Comparison of ENCODE assay signal across 10 cellular contexts in genomic region chr11:73330569-73331093, GRCh38. TPM values are rescaled to one million over a fixed set of nuclear protein-coding genes. Genes with fewer than 3 reads are reported as not detected.
DNase-seq lines count a peak whose midpoint lies in the region; ATAC-seq and TF ChIP-seq lines count a peak whose summit lies in the region.
"Had no signal": no experiment of that assay in that cellular context is flagged by ENCODE, and none has a peak within 500 bp of the region (broad histone marks: within the 10 kb centered on the region; RNA-seq: fewer than 3 reads in every experiment).

No MANE protein-coding gene starts in this region.

- no peaks in the 10 kb centered on the region for H3K27me3 ChIP-seq in lower lobe of right lung (ENCODE audit: low read depth)

- no peaks in the 10 kb centered on the region for H3K9me3 ChIP-seq in lower lobe of right lung

- in situ Hi-C loops in KBM-7 (cut with MboI; ENCODE audit: low pct_unique_long_range_greater_than_20kb, low sequenced_read_pairs): no loop called here

- peak; percentile 69 for TF ChIP-seq CTCF in cardiac fibroblast (IDR thresholded peaks at IDR 0.05; ENCODE audit: low read depth, low read length)
- peak; percentile 36 for TF ChIP-seq CTCF in lower lobe of right lung (IDR thresholded peaks at IDR 0.05)

- H3K27ac ChIP-seq in lower lobe of right lung: peak overlapping the region; percentile 38
- H3K27ac ChIP-seq: PC-9 had no signal

- H3K4me1 ChIP-seq in lower lobe of right lung: peaks cover 68% of the 10 kb centered on the region

- ATAC-seq in lower lobe of right lung: no peak
- ATAC-seq: activated naive CD4-positive, alpha-beta T cell treated with anti-CD3 and anti-CD28 coated beads, Interleukin-2, amount 50 U/mL, for 72 hours had no signal

- H3K36me3 ChIP-seq in lower lobe of right lung: no peaks in the 10 kb centered on the region

- H3K4me3 ChIP-seq in cardiac fibroblast (replicated peaks in 1 of 2; ENCODE audit: low read depth in 2 of 2, low read length in 2 of 2): no peak overlapping the region
- H3K4me3 ChIP-seq in lower lobe of right lung: no peak overlapping the region
- H3K4me3 ChIP-seq: PC-9 had no signal

- DNase-seq in 8988T (peak; percentile 83), HT-29 (ENCODE audit: low spot score) (peak; percentile 47), cardiac fibroblast (ENCODE audit: low read depth in 2 of 2) (peak; percentile 51 to 67), lower lobe of right lung (no peak), KBM-7 (no peak), cerebellum (ENCODE audit: low spot score) (no peak), hypothalamus (lab: John Stamatoyannopoulos, UW) (no peak)
- DNase-seq in stimulated activated CD4-positive, alpha-beta T cell treated with anti-CD3 and anti-CD28 coated beads, Interleukin-15, amount 100 ng/mL, for 24 hours: no peak
- DNase-seq: PC-9 had no signal

- intact Hi-C loops in lower lobe of right lung (cut with DNase I): no loop called here

RNA-seq across cellular contexts. Expression of gene ARHGEF17, which starts 22.6 kb away (rescaled TPM):
- total RNA-seq in HT-29 (2014; rRNA removed; shearing (Covaris generic)): 31.9 and 33.1 TPM in 2 replicates
- total RNA-seq in lower lobe of right lung (56.5 TPM), cerebellum (33.0 TPM)

RNA-seq across cellular contexts. Expression of gene RELT, which starts 45.6 kb away (rescaled TPM):
- 20.9 and 21.5 TPM in 2 replicates for total RNA-seq in HT-29 (2014; rRNA removed; shearing (Covaris generic))
- 15.4 TPM for total RNA-seq in lower lobe of right lung
- total RNA-seq in cerebellum: 4.4 TPM

RNA-seq across cellular contexts. Expression of gene P2RY6, which starts 58.5 kb away (rescaled TPM):
- total RNA-seq in HT-29 (2014; rRNA removed; shearing (Covaris generic)): not detected in 2 replicates
- total RNA-seq in lower lobe of right lung (3.6 TPM), cerebellum (0.27 TPM)
- total RNA-seq: activated naive CD4-positive, alpha-beta T cell treated with anti-CD3 and anti-CD28 coated beads, Interleukin-2, amount 50 U/mL, for 72 hours had no signal

Comparison
In these comparisons a context has a peak if more than half of its experiments do, and no peak if none do; other contexts are left out.
1. DNase-seq: peak in 8988T (single experiment), HT-29 (single experiment) and cardiac fibroblast (2 of 2); none in lower lobe of right lung (single experiment), KBM-7 (single experiment), cerebellum (single experiment), hypothalamus (0 of 51) and stimulated activated CD4-positive, alpha-beta T cell treated with anti-CD3 and anti-CD28 coated beads, Interleukin-15, amount 100 ng/mL, for 24 hours (single experiment).